ENCODE assay signal across 1 cellular context in genomic region chr11:208177-208916, GRCh38.
TF ChIP-seq lines count a peak whose summit lies in the region.

No MANE protein-coding gene starts in this region.

TF ChIP-seq in H1, 55 proteins besides CTCF, POLR2A, EP300 and RAD21:
- TF ChIP-seq POLR2AphosphoS5 (IDR thresholded peaks at IDR 0.05; ENCODE audit: low read depth, low read length), result peak; percentile 27; the same call in 1 of the 2 replicates
- peak; percentile 74; the same call in 1 of the 2 replicates for TF ChIP-seq PHF8 (conservative IDR thresholded peaks at IDR 0.05; ENCODE audit: low read depth, low read length)
- no peak; the same call in 1 of the 2 replicates for TF ChIP-seq TBP (IDR thresholded peaks at IDR 0.05; ENCODE audit: low read depth, low read length)
- no peak for TF ChIP-seq BACH1 (IDR thresholded peaks at IDR 0.05; ENCODE audit: low read length)
- no peak for TF ChIP-seq SUZ12 (IDR thresholded peaks at IDR 0.05; ENCODE audit: low read length)
- TF ChIP-seq ZNF274 (IDR thresholded peaks at IDR 0.05; ENCODE audit: borderline replicate concordance, extremely low read depth, low read length), result no peak
- TF ChIP-seq SP4 (IDR thresholded peaks at IDR 0.05; ENCODE audit: low read length), result no peak
- TF ChIP-seq NANOG (IDR thresholded peaks at IDR 0.05; ENCODE audit: insufficient read depth, low read depth, low read length, poor library complexity, severe bottlenecking), result no peak
- no peak for TF ChIP-seq SIX5 (IDR thresholded peaks at IDR 0.05; ENCODE audit: low read depth, low read length)
- TF ChIP-seq CREB1 (IDR thresholded peaks at IDR 0.05), result peak; percentile 41; the same call in 1 of the 2 replicates
- TF ChIP-seq FOSL1 (IDR thresholded peaks at IDR 0.05; ENCODE audit: insufficient read depth, low read depth, low read length), result no peak
- peak; percentile 28 for TF ChIP-seq TAF7 (optimal IDR thresholded peaks at IDR 0.05; ENCODE audit: borderline replicate concordance, low read depth, low read length)
- no peak for TF ChIP-seq ATF2 (IDR thresholded peaks at IDR 0.05; ENCODE audit: low read length)
- TF ChIP-seq TAF1 (IDR thresholded peaks at IDR 0.05; ENCODE audit: low read depth, low read length), result peak; percentile 62
- no peak for TF ChIP-seq CEBPB (IDR thresholded peaks at IDR 0.05; ENCODE audit: low read depth, low read length)
- TF ChIP-seq SAP30 (IDR thresholded peaks at IDR 0.05; ENCODE audit: insufficient read depth, insufficient replicate concordance, low read length), result peak; percentile 90
- no peak for TF ChIP-seq GTF2F1 (IDR thresholded peaks at IDR 0.05; ENCODE audit: borderline replicate concordance, low read depth, low read length)
- peak; percentile 23 for TF ChIP-seq ASH2L (IDR thresholded peaks at IDR 0.05; ENCODE audit: low read length)
- TF ChIP-seq SIRT6 (IDR thresholded peaks at IDR 0.05; ENCODE audit: low read length), result no peak
- no peak for TF ChIP-seq CBX8 (IDR thresholded peaks at IDR 0.05; ENCODE audit: borderline replicate concordance, low read depth, low read length)
- no peak for TF ChIP-seq POU5F1 (IDR thresholded peaks at IDR 0.05; ENCODE audit: low read depth, low read length)
- 0 out of 4 replicates have a peak, but pooled peaks have one; percentile 17 to 47 for TF ChIP-seq SIN3A (conservative IDR thresholded peaks at IDR 0.05 in 1 of 2, IDR thresholded peaks at IDR 0.05 in 1 of 2; ENCODE audit: low read depth in 1 of 2, low read length in 2 of 2)
- TF ChIP-seq EGR1 (IDR thresholded peaks at IDR 0.05; ENCODE audit: borderline replicate concordance, low read depth, low read length), result peak; percentile 61; the same call in 1 of the 2 replicates
